In the genomic region with DNA sequence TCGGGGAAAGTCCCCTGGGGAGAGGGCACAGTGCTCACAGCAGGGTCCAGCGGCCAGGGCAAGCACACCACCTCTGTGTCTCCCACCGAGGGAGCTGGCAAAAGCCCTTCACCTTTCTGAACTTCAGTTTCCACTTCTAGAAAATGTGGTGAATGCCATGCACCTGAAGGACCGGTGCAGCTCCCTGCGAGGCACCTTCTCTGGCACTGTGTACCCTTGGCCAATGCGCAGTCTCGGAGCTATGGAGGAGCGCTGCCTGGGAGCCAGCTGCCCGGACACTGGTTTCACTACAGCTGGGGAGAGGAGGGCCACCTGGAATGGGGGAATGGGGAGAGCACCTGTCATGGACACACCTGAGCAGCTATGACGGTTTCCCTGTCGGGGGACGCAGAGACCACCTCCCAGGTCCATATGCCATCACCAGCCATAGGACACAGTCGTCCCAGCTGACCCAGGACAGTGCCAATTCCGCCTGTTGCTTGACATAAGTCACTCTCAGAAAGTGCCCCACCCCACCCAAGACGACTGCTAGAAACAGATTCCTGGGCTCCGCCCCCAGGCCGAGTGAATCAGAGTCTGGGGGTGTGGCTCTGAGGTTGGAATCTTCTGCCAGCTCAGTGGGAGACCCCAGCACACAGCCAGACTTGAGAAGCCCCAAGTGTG, we compare ENCODE assay signal across 13 cellular contexts. TPM values are rescaled to one million over a fixed set of nuclear protein-coding genes. Genes with fewer than 3 reads are reported as not detected.
A peak's percentile ranks its signal among the peaks of the same experiment; 100 is the strongest.
DNase-seq lines count a peak whose midpoint lies in the region; ATAC-seq and TF ChIP-seq lines count a peak whose summit lies in the region.
"Had no signal": no experiment of that assay in that cellular context is flagged by ENCODE, and none has a peak within 500 bp of the region (broad histone marks: within the 10 kb centered on the region; RNA-seq: fewer than 3 reads in every experiment).

No MANE protein-coding gene starts in this region.

- H3K27ac Mint-ChIP-seq in activated naive CD4-positive, alpha-beta T cell treated with anti-CD3 and anti-CD28 coated beads, Interleukin-2, amount 10 ng/mL, durations not matched to agents 7 days and 5 days, result no peak overlapping the region
- H3K27ac Mint-ChIP-seq: CD4-positive, alpha-beta T cell had no signal

- H3K4me1 Mint-ChIP-seq in activated naive CD4-positive, alpha-beta T cell treated with anti-CD3 and anti-CD28 coated beads, Interleukin-2, amount 10 ng/mL, durations not matched to agents 7 days and 5 days, result no peaks in the 10 kb centered on the region

- BruUV-seq in HCT116 (replicated peaks; lab: Mats Ljungman, UMichigan), result no TSS peak

- peaks cover 2% of the 10 kb centered on the region for H3K9me3 Mint-ChIP-seq in activated naive CD4-positive, alpha-beta T cell treated with anti-CD3 and anti-CD28 coated beads, Interleukin-2, amount 10 ng/mL, durations not matched to agents 7 days and 5 days
- H3K9me3 Mint-ChIP-seq: CD4-positive, alpha-beta T cell had no signal

- H3K4me1 ChIP-seq in BE2C, result no peaks in the 10 kb centered on the region
- peaks cover 3 to 10% of the 10 kb centered on the region in 2 experiments; a peak in 3 of 4 replicates for H3K4me1 ChIP-seq in HCT116 (ENCODE audit: control insufficient read depth in 1 of 2, insufficient read depth in 2 of 2, low read length in 2 of 2)
- peaks cover 8% of the 10 kb centered on the region for H3K4me1 ChIP-seq in lower lobe of right lung
- H3K4me1 ChIP-seq in gastroesophageal sphincter, result no peaks in the 10 kb centered on the region

- TF ChIP-seq POLR2A in HCT116 (IDR thresholded peaks at IDR 0.05; ENCODE audit: borderline replicate concordance, extremely low read depth, insufficient read depth, insufficient read length), result no peak
- TF ChIP-seq POLR2A in gastroesophageal sphincter (IDR thresholded peaks at IDR 0.05), result no peak

- RAD21 ChIA-PET in HCT116 (lab: Charles Lee; ENCODE audit: low non-redundant PET in 1 of 2, low total read pairs in 2 of 2, uncharacterized antibody in 2 of 2, unreplicated experiment in 2 of 2), result no interaction called here

- no peaks in the 10 kb centered on the region for H3K36me3 Mint-ChIP-seq in activated naive CD4-positive, alpha-beta T cell treated with anti-CD3 and anti-CD28 coated beads, Interleukin-2, amount 10 ng/mL, durations not matched to agents 7 days and 5 days

- no peaks in the 10 kb centered on the region for H4K20me1 ChIP-seq in HCT116 (ENCODE audit: insufficient read depth)

- H3K36me3 ChIP-seq in BE2C (no peaks in the 10 kb centered on the region), HCT116 (ENCODE audit: control insufficient read depth in 1 of 2, insufficient read depth in 2 of 2, low read length in 2 of 2) (no peaks in the 10 kb centered on the region), lower lobe of right lung (no peaks in the 10 kb centered on the region), gastroesophageal sphincter (no peaks in the 10 kb centered on the region)

- H3K27ac ChIP-seq in HCT116 (ENCODE audit: low read depth, low read length) (no peak overlapping the region), lower lobe of right lung (no peak overlapping the region), gastroesophageal sphincter (no peak overlapping the region)

- H3K4me2 ChIP-seq in HCT116 (ENCODE audit: low read length), result peak overlapping the region; percentile 33; the same call in 1 of the 2 replicates

- DNase-seq in BE2C (peak; percentile 6), HCT116 (ENCODE audit: low read depth, low spot score) (no peak), lower lobe of right lung (peak; percentile 35), NCI-H2029 (lab: John Stamatoyannopoulos, UW) (no peak), SKM-1 (lab: John Stamatoyannopoulos, UW; ENCODE audit: unreplicated experiment) (no peak)
- peak; percentile 18 for DNase-seq in activated naive CD4-positive, alpha-beta T cell treated with anti-CD3 and anti-CD28 coated beads, Interleukin-2, amount 10 ng/mL, durations not matched to agents 7 days and 5 days
- DNase-seq: effector CD8-positive, alpha-beta T cell; NCI-H1694 treated with DMSO at 0.1 percent for 48 hours; small intestine; stimulated activated naive CD4-positive, alpha-beta T cell had no signal

- no peak overlapping the region for H2AFZ ChIP-seq in HCT116 (ENCODE audit: low read depth, low read length, poor library complexity, severe bottlenecking)

- ATAC-seq in HCT116, result peak; percentile 74
- no peak for ATAC-seq in lower lobe of right lung
- ATAC-seq in gastroesophageal sphincter, result no peak
- no peak for ATAC-seq in GM21526 (IDR thresholded peaks at IDR 0.05; ENCODE audit: low FRiP score, unreplicated experiment)

- H3K4me3 ChIP-seq in BE2C (ENCODE audit: low read depth, low read length), result no peak overlapping the region
- no peak overlapping the region for H3K4me3 ChIP-seq in HCT116 (replicated peaks in 1 of 2; ENCODE audit: low read depth in 1 of 2, low read length in 2 of 2)
- H3K4me3 ChIP-seq in lower lobe of right lung, result no peak overlapping the region
- H3K4me3 ChIP-seq in gastroesophageal sphincter, result no peak overlapping the region

- POLR2A ChIA-PET in HCT116 (lab: Charles Lee), result no interaction called here

- H3K9me3 ChIP-seq in BE2C, result no peaks in the 10 kb centered on the region
- H3K9me3 ChIP-seq in HCT116 (ENCODE audit: control insufficient read depth in 1 of 2, insufficient read depth in 1 of 2, low read depth in 1 of 2, low read length in 2 of 2), result no peaks in the 10 kb centered on the region
- H3K9me3 ChIP-seq in lower lobe of right lung, result peaks cover 3% of the 10 kb centered on the region
- H3K9me3 ChIP-seq in gastroesophageal sphincter, result peaks cover 0 to 36% (median 0%) of the 10 kb centered on the region in 3 donors

- CTCF ChIA-PET in HCT116 (lab: Charles Lee), result interaction anchor here (1.1 kb wide), 1 partner anchor 46 kb away, joined by 6 read pairs; no protein-coding TSS in a partner anchor
- CTCF ChIA-PET in activated naive CD4-positive, alpha-beta T cell treated with anti-CD3 and anti-CD28 coated beads, Interleukin-2, amount 10 ng/mL, durations not matched to agents 7 days and 5 days (lab: Charles Lee), result interaction anchor here (1.2 to 2.0 kb wide), 4 partner anchors 12 to 48 kb away, joined by 3 to 5 read pairs (median 3); no protein-coding TSS in a partner anchor

- intact Hi-C loops in HCT116 (cut with micrococcal nuclease), result no loop called here
- intact Hi-C loops in lower lobe of right lung (cut with DNase I), result no loop called here

- H3K9me2 ChIP-seq in HCT116 (ENCODE audit: insufficient read depth), result no peaks in the 10 kb centered on the region

- H3K79me2 ChIP-seq in HCT116 (ENCODE audit: insufficient read depth, low read length), result no peaks in the 10 kb centered on the region

- no peak for TF ChIP-seq EP300 in gastroesophageal sphincter (IDR thresholded peaks at IDR 0.05)

- H3K27me3 ChIP-seq in BE2C (no peaks in the 10 kb centered on the region), HCT116 (ENCODE audit: insufficient read depth, low read length) (no peaks in the 10 kb centered on the region), lower lobe of right lung (ENCODE audit: low read depth) (no peaks in the 10 kb centered on the region), gastroesophageal sphincter (peaks cover 20% of the 10 kb centered on the region)

- no peak for TF ChIP-seq RAD21 in HCT116 (IDR thresholded peaks at IDR 0.05; ENCODE audit: low read depth)

- WGBS in gastroesophageal sphincter (ENCODE audit: low coverage in 1 of 2), 2 donors, result 46% methylated on average over 5 of the region's 17 CpGs; no CpG with 5 or more reads in 1 of the 2 donors

- no peak overlapping the region for H3K9ac ChIP-seq in HCT116 (ENCODE audit: low read length)

- no peak for TF ChIP-seq CTCF in BE2C (IDR thresholded peaks at IDR 0.05; ENCODE audit: low read depth, low read length)
- TF ChIP-seq CTCF in HCT116 (IDR thresholded peaks at IDR 0.05 in 2 of 3, conservative IDR thresholded peaks at IDR 0.05 in 1 of 3; ENCODE audit: borderline replicate concordance in 1 of 3, insufficient read depth in 1 of 3, low read depth in 2 of 3, low read length in 2 of 3), result no peak
- TF ChIP-seq CTCF in lower lobe of right lung (IDR thresholded peaks at IDR 0.05), result no peak
- TF ChIP-seq CTCF in gastroesophageal sphincter (IDR thresholded peaks at IDR 0.05), result no peak

- H3K4me3 Mint-ChIP-seq in activated naive CD4-positive, alpha-beta T cell treated with anti-CD3 and anti-CD28 coated beads, Interleukin-2, amount 10 ng/mL, durations not matched to agents 7 days and 5 days, result no peak overlapping the region
- H3K4me3 Mint-ChIP-seq: CD4-positive, alpha-beta T cell had no signal

- H3K27me3 Mint-ChIP-seq in activated naive CD4-positive, alpha-beta T cell treated with anti-CD3 and anti-CD28 coated beads, Interleukin-2, amount 10 ng/mL, durations not matched to agents 7 days and 5 days, result peaks cover 28% of the 10 kb centered on the region

TF ChIP-seq in HCT116, 20 proteins besides CTCF, POLR2A, EP300 and RAD21 (continues in another document):
- TF ChIP-seq ZNF274 (IDR thresholded peaks at IDR 0.05; ENCODE audit: low read depth, low read length), result no peak
- TF ChIP-seq TCF7L2 (IDR thresholded peaks at IDR 0.05; ENCODE audit: borderline replicate concordance, extremely low read depth, insufficient read depth, insufficient read length), result no peak
- TF ChIP-seq, protein P1, sequence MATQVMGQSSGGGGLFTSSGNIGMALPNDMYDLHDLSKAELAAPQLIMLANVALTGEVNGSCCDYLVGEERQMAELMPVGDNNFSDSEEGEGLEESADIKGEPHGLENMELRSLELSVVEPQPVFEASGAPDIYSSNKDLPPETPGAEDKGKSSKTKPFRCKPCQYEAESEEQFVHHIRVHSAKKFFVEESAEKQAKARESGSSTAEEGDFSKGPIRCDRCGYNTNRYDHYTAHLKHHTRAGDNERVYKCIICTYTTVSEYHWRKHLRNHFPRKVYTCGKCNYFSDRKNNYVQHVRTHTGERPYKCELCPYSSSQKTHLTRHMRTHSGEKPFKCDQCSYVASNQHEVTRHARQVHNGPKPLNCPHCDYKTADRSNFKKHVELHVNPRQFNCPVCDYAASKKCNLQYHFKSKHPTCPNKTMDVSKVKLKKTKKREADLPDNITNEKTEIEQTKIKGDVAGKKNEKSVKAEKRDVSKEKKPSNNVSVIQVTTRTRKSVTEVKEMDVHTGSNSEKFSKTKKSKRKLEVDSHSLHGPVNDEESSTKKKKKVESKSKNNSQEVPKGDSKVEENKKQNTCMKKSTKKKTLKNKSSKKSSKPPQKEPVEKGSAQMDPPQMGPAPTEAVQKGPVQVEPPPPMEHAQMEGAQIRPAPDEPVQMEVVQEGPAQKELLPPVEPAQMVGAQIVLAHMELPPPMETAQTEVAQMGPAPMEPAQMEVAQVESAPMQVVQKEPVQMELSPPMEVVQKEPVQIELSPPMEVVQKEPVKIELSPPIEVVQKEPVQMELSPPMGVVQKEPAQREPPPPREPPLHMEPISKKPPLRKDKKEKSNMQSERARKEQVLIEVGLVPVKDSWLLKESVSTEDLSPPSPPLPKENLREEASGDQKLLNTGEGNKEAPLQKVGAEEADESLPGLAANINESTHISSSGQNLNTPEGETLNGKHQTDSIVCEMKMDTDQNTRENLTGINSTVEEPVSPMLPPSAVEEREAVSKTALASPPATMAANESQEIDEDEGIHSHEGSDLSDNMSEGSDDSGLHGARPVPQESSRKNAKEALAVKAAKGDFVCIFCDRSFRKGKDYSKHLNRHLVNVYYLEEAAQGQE (IDR thresholded peaks at IDR 0.05; ENCODE audit: low read depth), result no peak

RNA-seq across cellular contexts. Expression of a gene that starts 16.8 kb away (rescaled TPM):
- 0.25 TPM for polyA plus RNA-seq in BE2C (2012; ENCODE audit: insufficient read depth, insufficient read length, low read depth)
- total RNA-seq in HCT116 (2021; ENCODE audit: unreplicated experiment), result 19.3 TPM
- 22.8 and 27.9 TPM in 2 replicates for polyA plus RNA-seq in HCT116 (2012)
- total RNA-seq in lower lobe of right lung, result 2.7 TPM
- total RNA-seq in gastroesophageal sphincter, result 1 to 10 TPM in 3 of 4 donors, under 1 TPM in 1; 0.81 to 3.6 (median 1.5) TPM

Comparison
In these comparisons a context has a peak if more than half of its experiments do, and no peak if none do; other contexts are left out.
1. DNase-seq: peak in BE2C (single experiment), activated naive CD4-positive, alpha-beta T cell treated with anti-CD3 and anti-CD28 coated beads, Interleukin-2, amount 10 ng/mL, durations not matched to agents 7 days and 5 days (single experiment) and lower lobe of right lung (single experiment); none in HCT116 (single experiment), NCI-H2029 (single experiment) and SKM-1 (single experiment).